Comparison of ENCODE assay signal across 18 cellular contexts in the genomic region with DNA sequence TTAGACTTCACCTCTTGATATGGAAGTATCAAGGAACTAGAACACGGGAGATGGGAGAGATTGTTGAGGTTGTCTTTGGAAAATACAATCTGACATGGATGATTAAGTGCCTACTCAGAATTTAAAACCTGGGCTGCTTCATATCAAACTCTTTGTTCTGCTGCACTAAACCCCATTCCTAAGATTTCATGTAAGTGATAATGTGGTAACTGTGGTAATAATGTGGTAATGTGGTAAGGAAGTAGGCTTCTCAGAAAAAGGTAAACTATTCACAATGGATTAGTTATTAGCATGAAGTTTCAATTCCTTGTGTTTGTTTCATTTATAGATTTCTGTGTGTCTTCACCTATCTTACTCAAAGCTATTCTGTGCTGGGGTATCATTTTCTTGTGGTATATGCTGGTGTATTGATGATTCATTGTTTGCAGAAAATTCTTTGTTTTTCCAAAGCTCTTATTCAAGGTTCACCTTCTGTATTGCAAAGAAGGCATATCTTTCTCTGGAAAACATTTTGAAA.
DNase-seq lines count a peak whose midpoint lies in the region; ATAC-seq lines count a peak whose summit lies in the region.
"Had no signal": no experiment of that assay in that cellular context is flagged by ENCODE, and none has a peak within 500 bp of the region (broad histone marks: within the 10 kb centered on the region; RNA-seq: fewer than 3 reads in every experiment).

No MANE protein-coding gene starts in this region.

- ATAC-seq in GM18499 (IDR thresholded peaks at IDR 0.05; ENCODE audit: insufficient read depth, unreplicated experiment) (peak; percentile 82), GM19372 (IDR thresholded peaks at IDR 0.05; ENCODE audit: low read depth, unreplicated experiment) (peak; percentile 52), HG02678 (IDR thresholded peaks at IDR 0.05; ENCODE audit: unreplicated experiment) (peak; percentile 67), HG03432 (IDR thresholded peaks at IDR 0.05; ENCODE audit: unreplicated experiment) (peak; percentile 87), GM21367 (IDR thresholded peaks at IDR 0.05; ENCODE audit: unreplicated experiment) (no peak)
- ATAC-seq: stimulated activated naive CD8-positive, alpha-beta T cell treated with anti-CD3 and anti-CD28 coated beads, Interleukin-15, Interleukin-2, amounts not matched to agents 100 U/mL and 50 U/mL, for 24 hours; T-helper 17 cell had no signal

- DNase-seq in NCI-H446 treated with DMSO at 0.1 percent for 48 hours (lab: John Stamatoyannopoulos, UW) (no peak), ureter (ENCODE audit: low spot score) (no peak)
- DNase-seq in activated effector memory CD4-positive, alpha-beta T cell treated with anti-CD3 and anti-CD28 coated beads, Interleukin-2, amount 50 U/mL, for 16 hours, result no peak
- DNase-seq: activated B cell treated with CpG ODN at 0.5 μM for 24 hours; activated gamma-delta T cell treated with Interleukin-2 at 50 U/mL for 16 hours; CD4-positive, CD25-positive, alpha-beta regulatory T cell; DND-41; NCI-H1105; Right ventricle myocardium superior; spleen; stimulated activated naive CD8-positive, alpha-beta T cell treated with anti-CD3 and anti-CD28 coated beads, Interleukin-15, Interleukin-2, amounts not matched to agents 100 U/mL and 50 U/mL, for 24 hours; T-helper 17 cell; upper lobe of left lung had no signal
